In the genomic region with DNA sequence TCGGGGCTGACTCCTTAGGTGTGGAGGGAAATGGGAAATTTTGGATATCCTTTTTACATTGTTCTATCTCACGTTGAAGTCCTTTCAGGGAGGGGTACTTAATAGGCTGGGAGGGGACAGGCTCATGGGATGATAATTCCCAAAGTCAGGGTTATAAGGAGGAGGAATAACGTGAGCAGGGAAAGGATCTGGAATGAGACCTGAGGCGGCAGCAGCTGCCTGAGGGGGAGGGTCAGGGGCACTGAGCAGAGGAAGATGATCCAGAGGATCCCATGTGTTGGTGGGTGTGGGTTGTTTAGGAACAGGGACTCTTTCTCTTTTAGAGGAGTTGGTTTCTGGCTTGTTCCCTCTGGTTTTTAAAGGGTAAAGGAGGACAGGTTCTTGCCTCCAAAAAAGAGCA, we compare ENCODE assay signal across 1 cellular context.
TF ChIP-seq lines count a peak whose summit lies in the region.

No MANE protein-coding gene starts in this region.

TF ChIP-seq in H1, 55 proteins besides CTCF, POLR2A, EP300 and RAD21:
- no peak for TF ChIP-seq BCL11A (IDR thresholded peaks at IDR 0.05; ENCODE audit: low read depth in 2 of 2, low read length in 2 of 2)
- no peak for TF ChIP-seq CHD1 (IDR thresholded peaks at IDR 0.05; ENCODE audit: low read depth, low read length)
- TF ChIP-seq, protein P1, sequence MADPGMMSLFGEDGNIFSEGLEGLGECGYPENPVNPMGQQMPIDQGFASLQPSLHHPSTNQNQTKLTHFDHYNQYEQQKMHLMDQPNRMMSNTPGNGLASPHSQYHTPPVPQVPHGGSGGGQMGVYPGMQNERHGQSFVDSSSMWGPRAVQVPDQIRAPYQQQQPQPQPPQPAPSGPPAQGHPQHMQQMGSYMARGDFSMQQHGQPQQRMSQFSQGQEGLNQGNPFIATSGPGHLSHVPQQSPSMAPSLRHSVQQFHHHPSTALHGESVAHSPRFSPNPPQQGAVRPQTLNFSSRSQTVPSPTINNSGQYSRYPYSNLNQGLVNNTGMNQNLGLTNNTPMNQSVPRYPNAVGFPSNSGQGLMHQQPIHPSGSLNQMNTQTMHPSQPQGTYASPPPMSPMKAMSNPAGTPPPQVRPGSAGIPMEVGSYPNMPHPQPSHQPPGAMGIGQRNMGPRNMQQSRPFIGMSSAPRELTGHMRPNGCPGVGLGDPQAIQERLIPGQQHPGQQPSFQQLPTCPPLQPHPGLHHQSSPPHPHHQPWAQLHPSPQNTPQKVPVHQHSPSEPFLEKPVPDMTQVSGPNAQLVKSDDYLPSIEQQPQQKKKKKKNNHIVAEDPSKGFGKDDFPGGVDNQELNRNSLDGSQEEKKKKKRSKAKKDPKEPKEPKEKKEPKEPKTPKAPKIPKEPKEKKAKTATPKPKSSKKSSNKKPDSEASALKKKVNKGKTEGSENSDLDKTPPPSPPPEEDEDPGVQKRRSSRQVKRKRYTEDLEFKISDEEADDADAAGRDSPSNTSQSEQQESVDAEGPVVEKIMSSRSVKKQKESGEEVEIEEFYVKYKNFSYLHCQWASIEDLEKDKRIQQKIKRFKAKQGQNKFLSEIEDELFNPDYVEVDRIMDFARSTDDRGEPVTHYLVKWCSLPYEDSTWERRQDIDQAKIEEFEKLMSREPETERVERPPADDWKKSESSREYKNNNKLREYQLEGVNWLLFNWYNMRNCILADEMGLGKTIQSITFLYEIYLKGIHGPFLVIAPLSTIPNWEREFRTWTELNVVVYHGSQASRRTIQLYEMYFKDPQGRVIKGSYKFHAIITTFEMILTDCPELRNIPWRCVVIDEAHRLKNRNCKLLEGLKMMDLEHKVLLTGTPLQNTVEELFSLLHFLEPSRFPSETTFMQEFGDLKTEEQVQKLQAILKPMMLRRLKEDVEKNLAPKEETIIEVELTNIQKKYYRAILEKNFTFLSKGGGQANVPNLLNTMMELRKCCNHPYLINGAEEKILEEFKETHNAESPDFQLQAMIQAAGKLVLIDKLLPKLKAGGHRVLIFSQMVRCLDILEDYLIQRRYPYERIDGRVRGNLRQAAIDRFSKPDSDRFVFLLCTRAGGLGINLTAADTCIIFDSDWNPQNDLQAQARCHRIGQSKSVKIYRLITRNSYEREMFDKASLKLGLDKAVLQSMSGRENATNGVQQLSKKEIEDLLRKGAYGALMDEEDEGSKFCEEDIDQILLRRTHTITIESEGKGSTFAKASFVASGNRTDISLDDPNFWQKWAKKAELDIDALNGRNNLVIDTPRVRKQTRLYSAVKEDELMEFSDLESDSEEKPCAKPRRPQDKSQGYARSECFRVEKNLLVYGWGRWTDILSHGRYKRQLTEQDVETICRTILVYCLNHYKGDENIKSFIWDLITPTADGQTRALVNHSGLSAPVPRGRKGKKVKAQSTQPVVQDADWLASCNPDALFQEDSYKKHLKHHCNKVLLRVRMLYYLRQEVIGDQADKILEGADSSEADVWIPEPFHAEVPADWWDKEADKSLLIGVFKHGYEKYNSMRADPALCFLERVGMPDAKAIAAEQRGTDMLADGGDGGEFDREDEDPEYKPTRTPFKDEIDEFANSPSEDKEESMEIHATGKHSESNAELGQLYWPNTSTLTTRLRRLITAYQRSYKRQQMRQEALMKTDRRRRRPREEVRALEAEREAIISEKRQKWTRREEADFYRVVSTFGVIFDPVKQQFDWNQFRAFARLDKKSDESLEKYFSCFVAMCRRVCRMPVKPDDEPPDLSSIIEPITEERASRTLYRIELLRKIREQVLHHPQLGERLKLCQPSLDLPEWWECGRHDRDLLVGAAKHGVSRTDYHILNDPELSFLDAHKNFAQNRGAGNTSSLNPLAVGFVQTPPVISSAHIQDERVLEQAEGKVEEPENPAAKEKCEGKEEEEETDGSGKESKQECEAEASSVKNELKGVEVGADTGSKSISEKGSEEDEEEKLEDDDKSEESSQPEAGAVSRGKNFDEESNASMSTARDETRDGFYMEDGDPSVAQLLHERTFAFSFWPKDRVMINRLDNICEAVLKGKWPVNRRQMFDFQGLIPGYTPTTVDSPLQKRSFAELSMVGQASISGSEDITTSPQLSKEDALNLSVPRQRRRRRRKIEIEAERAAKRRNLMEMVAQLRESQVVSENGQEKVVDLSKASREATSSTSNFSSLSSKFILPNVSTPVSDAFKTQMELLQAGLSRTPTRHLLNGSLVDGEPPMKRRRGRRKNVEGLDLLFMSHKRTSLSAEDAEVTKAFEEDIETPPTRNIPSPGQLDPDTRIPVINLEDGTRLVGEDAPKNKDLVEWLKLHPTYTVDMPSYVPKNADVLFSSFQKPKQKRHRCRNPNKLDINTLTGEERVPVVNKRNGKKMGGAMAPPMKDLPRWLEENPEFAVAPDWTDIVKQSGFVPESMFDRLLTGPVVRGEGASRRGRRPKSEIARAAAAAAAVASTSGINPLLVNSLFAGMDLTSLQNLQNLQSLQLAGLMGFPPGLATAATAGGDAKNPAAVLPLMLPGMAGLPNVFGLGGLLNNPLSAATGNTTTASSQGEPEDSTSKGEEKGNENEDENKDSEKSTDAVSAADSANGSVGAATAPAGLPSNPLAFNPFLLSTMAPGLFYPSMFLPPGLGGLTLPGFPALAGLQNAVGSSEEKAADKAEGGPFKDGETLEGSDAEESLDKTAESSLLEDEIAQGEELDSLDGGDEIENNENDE (IDR thresholded peaks at IDR 0.05; ENCODE audit: insufficient replicate concordance, low read length), result no peak
- TF ChIP-seq KDM5A (IDR thresholded peaks at IDR 0.05; ENCODE audit: low read length), result no peak
- TF ChIP-seq HDAC2 (IDR thresholded peaks at IDR 0.05; ENCODE audit: borderline replicate concordance in 1 of 2, low read depth in 2 of 2, low read length in 2 of 2), result no peak
- TF ChIP-seq NANOG (IDR thresholded peaks at IDR 0.05; ENCODE audit: insufficient read depth, low read depth, low read length, poor library complexity, severe bottlenecking), result no peak
- TF ChIP-seq CHD2 (IDR thresholded peaks at IDR 0.05; ENCODE audit: low read length), result no peak
- peak; percentile 59; the same call in 1 of the 2 replicates for TF ChIP-seq TAF1 (IDR thresholded peaks at IDR 0.05; ENCODE audit: low read depth, low read length)
- TF ChIP-seq, protein P2, sequence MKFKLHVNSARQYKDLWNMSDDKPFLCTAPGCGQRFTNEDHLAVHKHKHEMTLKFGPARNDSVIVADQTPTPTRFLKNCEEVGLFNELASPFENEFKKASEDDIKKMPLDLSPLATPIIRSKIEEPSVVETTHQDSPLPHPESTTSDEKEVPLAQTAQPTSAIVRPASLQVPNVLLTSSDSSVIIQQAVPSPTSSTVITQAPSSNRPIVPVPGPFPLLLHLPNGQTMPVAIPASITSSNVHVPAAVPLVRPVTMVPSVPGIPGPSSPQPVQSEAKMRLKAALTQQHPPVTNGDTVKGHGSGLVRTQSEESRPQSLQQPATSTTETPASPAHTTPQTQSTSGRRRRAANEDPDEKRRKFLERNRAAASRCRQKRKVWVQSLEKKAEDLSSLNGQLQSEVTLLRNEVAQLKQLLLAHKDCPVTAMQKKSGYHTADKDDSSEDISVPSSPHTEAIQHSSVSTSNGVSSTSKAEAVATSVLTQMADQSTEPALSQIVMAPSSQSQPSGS (IDR thresholded peaks at IDR 0.05; ENCODE audit: low read length), result no peak
- peak; percentile 72 for TF ChIP-seq ASH2L (IDR thresholded peaks at IDR 0.05; ENCODE audit: low read length)
- TF ChIP-seq RNF2 (IDR thresholded peaks at IDR 0.05; ENCODE audit: borderline replicate concordance, low read depth, low read length, missing control alignments, poor library complexity, severe bottlenecking), result no peak
- peak; percentile 85; the same call in 1 of the 2 replicates for TF ChIP-seq POLR2AphosphoS5 (IDR thresholded peaks at IDR 0.05; ENCODE audit: low read depth, low read length)
- TF ChIP-seq CEBPB (IDR thresholded peaks at IDR 0.05; ENCODE audit: low read depth, low read length), result no peak
- no peak for TF ChIP-seq RFX5 (IDR thresholded peaks at IDR 0.05; ENCODE audit: borderline replicate concordance, low read depth, low read length)
- TF ChIP-seq SIN3A (conservative IDR thresholded peaks at IDR 0.05 in 1 of 2, IDR thresholded peaks at IDR 0.05 in 1 of 2; ENCODE audit: low read depth in 1 of 2, low read length in 2 of 2), result no peak
- TF ChIP-seq YY1 (IDR thresholded peaks at IDR 0.05; ENCODE audit: low read depth, low read length), result 0 out of 2 replicates have a peak, but pooled peaks have one; percentile 16
- no peak for TF ChIP-seq GABPA (IDR thresholded peaks at IDR 0.05; ENCODE audit: borderline replicate concordance, insufficient read depth, low read length)
- TF ChIP-seq TAF7 (optimal IDR thresholded peaks at IDR 0.05; ENCODE audit: borderline replicate concordance, low read depth, low read length), result peak; percentile 14
- peak; percentile 78 for TF ChIP-seq TBP (IDR thresholded peaks at IDR 0.05; ENCODE audit: low read depth, low read length)
- TF ChIP-seq RBBP5 (IDR thresholded peaks at IDR 0.05; ENCODE audit: borderline replicate concordance, low read depth, low read length), result no peak
- TF ChIP-seq MAFK (IDR thresholded peaks at IDR 0.05; ENCODE audit: low read depth, low read length), result no peak
- no peak for TF ChIP-seq SP2 (IDR thresholded peaks at IDR 0.05; ENCODE audit: low read length)
